8 cellular contexts compared by ENCODE assay signal in the genomic region with DNA sequence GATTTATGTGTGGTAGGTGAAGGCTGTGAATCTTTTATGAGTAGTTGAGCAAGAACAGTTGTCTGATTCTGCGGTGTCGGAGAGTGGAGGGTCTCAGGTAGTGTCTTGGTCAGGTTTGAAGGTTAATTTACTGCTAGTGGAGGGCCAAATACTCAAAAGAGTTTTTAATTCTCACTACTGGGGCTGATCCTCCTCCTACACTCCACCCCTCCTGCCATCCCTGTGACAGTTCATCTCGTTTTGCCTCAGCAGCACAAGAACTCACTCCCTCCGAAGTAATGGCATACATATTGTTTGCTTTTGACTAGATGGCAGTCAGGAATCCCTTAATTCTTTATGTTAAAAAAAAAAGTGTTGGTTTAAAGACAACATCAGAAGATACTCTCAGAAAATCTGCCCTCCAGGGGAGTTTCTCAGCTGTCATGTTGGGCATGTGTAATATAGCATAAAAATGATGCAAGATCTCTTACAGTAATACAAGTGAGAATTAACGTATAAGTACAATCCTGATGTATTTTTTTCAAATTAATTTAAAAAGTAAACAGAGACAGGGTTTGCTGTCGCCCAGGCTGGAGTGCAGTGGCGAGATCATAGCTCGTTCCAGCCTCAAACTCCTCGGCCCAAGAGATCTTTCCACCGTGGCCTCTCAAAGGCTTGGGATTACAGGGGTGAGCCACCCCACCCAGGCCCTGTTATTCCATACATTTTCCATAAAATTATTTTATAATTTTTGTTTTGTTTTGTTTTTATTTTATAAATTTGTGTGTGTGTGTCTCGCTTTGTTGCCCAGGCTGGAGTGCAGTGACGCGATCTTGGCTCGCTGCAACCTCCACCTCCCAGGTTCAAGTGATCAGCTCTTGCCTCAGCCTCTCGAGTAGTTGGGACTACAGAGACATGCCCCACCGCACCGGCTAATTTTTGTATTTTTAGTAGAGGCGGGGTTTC.
DNase-seq lines count a peak whose midpoint lies in the region; ATAC-seq and TF ChIP-seq lines count a peak whose summit lies in the region.

No MANE protein-coding gene starts in this region.

- H3K4me3 ChIP-seq in iPS-20b (ENCODE audit: low read length) (peak overlapping the region; percentile 99), tibial artery (peak overlapping the region; percentile 68 to 72)

- H3K4me1 Mint-ChIP-seq in activated naive CD4-positive, alpha-beta T cell treated with anti-CD3 and anti-CD28 coated beads, Interleukin-2, amount 10 ng/mL, durations not matched to agents 7 days and 5 days = peaks cover 44% of the 10 kb centered on the region

- H3K27me3 Mint-ChIP-seq in activated naive CD4-positive, alpha-beta T cell treated with anti-CD3 and anti-CD28 coated beads, Interleukin-2, amount 10 ng/mL, durations not matched to agents 7 days and 5 days = peaks cover 10% of the 10 kb centered on the region

- peak in 2 of 3 experiments; percentile 2 to 6 for DNase-seq in stimulated activated CD4-positive, alpha-beta T cell treated with anti-CD3 and anti-CD28 coated beads, TNF-alpha, amount 100 ng/mL, for 24 hours (ENCODE audit: low read depth in 3 of 3)
- no peak for DNase-seq in stimulated activated CD4-positive, alpha-beta T cell treated with anti-CD3 and anti-CD28 coated beads, Interleukin-4, amount 100 ng/mL, for 1 hour
- DNase-seq in activated naive CD4-positive, alpha-beta T cell treated with anti-CD3 and anti-CD28 coated beads, Interleukin-2, amount 10 ng/mL, durations not matched to agents 7 days and 5 days = no peak
- DNase-seq in tibial artery (no peak), cortex of kidney (lab: John Stamatoyannopoulos, UW) (no peak), NCI-H1417 treated with DMSO at 0.1 percent for 48 hours (lab: John Stamatoyannopoulos, UW) (no peak)

- peak overlapping the region; percentile 92 for H3K27ac Mint-ChIP-seq in activated naive CD4-positive, alpha-beta T cell treated with anti-CD3 and anti-CD28 coated beads, Interleukin-2, amount 10 ng/mL, durations not matched to agents 7 days and 5 days

- H3K9me3 ChIP-seq in iPS-20b (ENCODE audit: insufficient read depth, low read depth, low read length) = no peaks in the 10 kb centered on the region
- H3K9me3 ChIP-seq in tibial artery = no peaks in the 10 kb centered on the region

- H3K27me3 ChIP-seq in iPS-20b (ENCODE audit: insufficient read depth, low read length) (peaks cover 8% of the 10 kb centered on the region; the same call in 1 of the 2 replicates), tibial artery (no peaks in the 10 kb centered on the region)

- CTCF ChIA-PET in activated naive CD4-positive, alpha-beta T cell treated with anti-CD3 and anti-CD28 coated beads, Interleukin-2, amount 10 ng/mL, durations not matched to agents 7 days and 5 days (lab: Charles Lee) = no interaction called here

- intact Hi-C loops in tibial artery (cut with DNase I; ENCODE audit: low total_unique reads) = no loop called here

- ATAC-seq in HG02981 (IDR thresholded peaks at IDR 0.05; ENCODE audit: unreplicated experiment) = no peak

- no peaks in the 10 kb centered on the region for H3K9me3 Mint-ChIP-seq in activated naive CD4-positive, alpha-beta T cell treated with anti-CD3 and anti-CD28 coated beads, Interleukin-2, amount 10 ng/mL, durations not matched to agents 7 days and 5 days

- no peak for TF ChIP-seq CTCF in tibial artery (IDR thresholded peaks at IDR 0.05)

- peak overlapping the region; percentile 83 for H3K9ac ChIP-seq in iPS-20b (ENCODE audit: low read depth, low read length)

- H3K36me3 Mint-ChIP-seq in activated naive CD4-positive, alpha-beta T cell treated with anti-CD3 and anti-CD28 coated beads, Interleukin-2, amount 10 ng/mL, durations not matched to agents 7 days and 5 days = peaks cover 21% of the 10 kb centered on the region

- peak overlapping the region; percentile 84 for H3K4me3 Mint-ChIP-seq in activated naive CD4-positive, alpha-beta T cell treated with anti-CD3 and anti-CD28 coated beads, Interleukin-2, amount 10 ng/mL, durations not matched to agents 7 days and 5 days

- H3K36me3 ChIP-seq in iPS-20b (ENCODE audit: insufficient read depth, low read depth, low read length) (no peaks in the 10 kb centered on the region), tibial artery (no peaks in the 10 kb centered on the region)

- H3K4me1 ChIP-seq in iPS-20b (ENCODE audit: insufficient read depth, low read length) (peaks cover 11% of the 10 kb centered on the region), tibial artery (peaks cover 0 to 18% (median 12%) of the 10 kb centered on the region in 4 donors)

- no peak overlapping the region for H3K27ac ChIP-seq in iPS-20b (ENCODE audit: low read length)
- H3K27ac ChIP-seq in tibial artery = peak overlapping the region; percentile 81 to 85

Comparison
In these comparisons a context has a peak if more than half of its experiments do, and no peak if none do; other contexts are left out.
1. DNase-seq: peak in stimulated activated CD4-positive, alpha-beta T cell treated with anti-CD3 and anti-CD28 coated beads, TNF-alpha, amount 100 ng/mL, for 24 hours (2 of 3); none in stimulated activated CD4-positive, alpha-beta T cell treated with anti-CD3 and anti-CD28 coated beads, Interleukin-4, amount 100 ng/mL, for 1 hour (single experiment), activated naive CD4-positive, alpha-beta T cell treated with anti-CD3 and anti-CD28 coated beads, Interleukin-2, amount 10 ng/mL, durations not matched to agents 7 days and 5 days (single experiment), tibial artery (0 of 2), cortex of kidney (single experiment) and NCI-H1417 treated with DMSO at 0.1 percent for 48 hours (single experiment).